In the genomic region with DNA sequence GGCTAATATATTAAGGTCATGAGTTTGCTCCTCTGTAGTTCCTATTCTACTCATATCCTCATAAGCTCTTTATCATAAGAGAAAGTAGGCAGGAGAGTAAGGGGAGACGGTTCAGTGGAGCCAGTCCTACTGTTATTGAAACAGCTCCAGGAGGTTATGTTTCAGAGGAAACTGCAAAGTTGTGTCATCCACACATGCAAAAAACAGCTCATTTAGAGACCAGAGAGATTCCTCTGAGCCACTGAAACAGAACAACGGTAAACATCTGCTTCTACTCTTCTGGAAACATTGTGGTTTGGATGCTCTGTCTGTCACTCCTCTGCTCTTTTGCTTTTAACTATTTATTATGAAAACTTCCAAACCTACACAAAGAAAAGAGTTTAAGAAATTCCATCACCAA, we compare ENCODE assay signal across 8 cellular contexts.
DNase-seq lines count a peak whose midpoint lies in the region; ATAC-seq lines count a peak whose summit lies in the region.

No MANE protein-coding gene starts in this region.

- peaks cover 2% of the 10 kb centered on the region for H3K27me3 Mint-ChIP-seq in activated T-helper 2 cell treated with anti-CD3 and anti-CD28 coated beads, Interferon-gamma antibody, Interleukin-2, Interleukin-4, amounts not matched to agents 10 μg/mL and 5 μg/mL and 100 μg/mL, durations not matched to agents 14 hours and 24 hours and 36 hours (ENCODE audit: low read depth)

- peaks cover 18% of the 10 kb centered on the region for H3K4me1 Mint-ChIP-seq in activated T-helper 2 cell treated with anti-CD3 and anti-CD28 coated beads, Interferon-gamma antibody, Interleukin-2, Interleukin-4, amounts not matched to agents 10 μg/mL and 5 μg/mL and 100 μg/mL, durations not matched to agents 14 hours and 24 hours and 36 hours (ENCODE audit: low read depth)

- intact Hi-C loops in activated T-helper 2 cell treated with anti-CD3 and anti-CD28 coated beads, Interferon-gamma antibody, Interleukin-2, Interleukin-4, amounts not matched to agents 10 μg/mL and 5 μg/mL and 100 μg/mL, durations not matched to agents 14 hours and 24 hours and 36 hours (cut with micrococcal nuclease) = loop anchor here (2.0 to 5.0 kb wide), 4 partner anchors 16 to 73 kb away; no protein-coding TSS in a partner anchor

- ATAC-seq in GM18870 (IDR thresholded peaks at IDR 0.05; ENCODE audit: unreplicated experiment) (peak; percentile 97), HG03060 (IDR thresholded peaks at IDR 0.05; ENCODE audit: low read depth, unreplicated experiment) (peak; percentile 97)

- H3K4me3 Mint-ChIP-seq in activated T-helper 2 cell treated with anti-CD3 and anti-CD28 coated beads, Interferon-gamma antibody, Interleukin-2, Interleukin-4, amounts not matched to agents 10 μg/mL and 5 μg/mL and 100 μg/mL, durations not matched to agents 14 hours and 24 hours and 36 hours (ENCODE audit: low read depth) = no peak overlapping the region

- no peaks in the 10 kb centered on the region for H3K9me3 Mint-ChIP-seq in activated T-helper 2 cell treated with anti-CD3 and anti-CD28 coated beads, Interferon-gamma antibody, Interleukin-2, Interleukin-4, amounts not matched to agents 10 μg/mL and 5 μg/mL and 100 μg/mL, durations not matched to agents 14 hours and 24 hours and 36 hours

- peak overlapping the region; percentile 29 for H3K27ac Mint-ChIP-seq in activated T-helper 2 cell treated with anti-CD3 and anti-CD28 coated beads, Interferon-gamma antibody, Interleukin-2, Interleukin-4, amounts not matched to agents 10 μg/mL and 5 μg/mL and 100 μg/mL, durations not matched to agents 14 hours and 24 hours and 36 hours

- DNase-seq in A172 (ENCODE audit: low spot score) (peak; percentile 40), smooth muscle cell of the brain vasculature (ENCODE audit: low read depth, low spot score) (peak; percentile 47), NOMO-1 treated with dmso at 0.1 percent for 144 hours (lab: John Stamatoyannopoulos, UW; ENCODE audit: unreplicated experiment) (no peak)
- DNase-seq in activated T-helper 2 cell treated with anti-CD3 and anti-CD28 coated beads, Interferon-gamma antibody, Interleukin-2, Interleukin-4, amounts not matched to agents 10 μg/mL and 5 μg/mL and 100 μg/mL, durations not matched to agents 14 hours and 24 hours and 36 hours (ENCODE audit: low spot score) = no peak
- no peak for DNase-seq in activated CD4-positive, alpha-beta T cell treated with anti-CD3 and anti-CD28 coated beads, Interleukin-2, amount 50 U/mL, for 4 hours
- no peak for DNase-seq in effector CD4-positive, alpha-beta T cell

- H3K36me3 Mint-ChIP-seq in activated T-helper 2 cell treated with anti-CD3 and anti-CD28 coated beads, Interferon-gamma antibody, Interleukin-2, Interleukin-4, amounts not matched to agents 10 μg/mL and 5 μg/mL and 100 μg/mL, durations not matched to agents 14 hours and 24 hours and 36 hours (ENCODE audit: low read depth) = no peaks in the 10 kb centered on the region

Comparison
In these comparisons a context has a peak if more than half of its experiments do, and no peak if none do; other contexts are left out.
1. DNase-seq: peak in A172 (single experiment) and smooth muscle cell of the brain vasculature (single experiment); none in activated T-helper 2 cell treated with anti-CD3 and anti-CD28 coated beads, Interferon-gamma antibody, Interleukin-2, Interleukin-4, amounts not matched to agents 10 μg/mL and 5 μg/mL and 100 μg/mL, durations not matched to agents 14 hours and 24 hours and 36 hours (single experiment), activated CD4-positive, alpha-beta T cell treated with anti-CD3 and anti-CD28 coated beads, Interleukin-2, amount 50 U/mL, for 4 hours (0 of 2), effector CD4-positive, alpha-beta T cell (single experiment) and NOMO-1 treated with dmso at 0.1 percent for 144 hours (single experiment).